In genomic region chr10:90787376-90787775, GRCh38 we compare ENCODE assay signal across 15 cellular contexts.
"Had no signal": no experiment of that assay in that cellular context is flagged by ENCODE, and none has a peak within 500 bp of the region (broad histone marks: within the 10 kb centered on the region; RNA-seq: fewer than 3 reads in every experiment).

No MANE protein-coding gene starts in this region.

- H3K9me3 ChIP-seq: colonic mucosa, esophagus muscularis mucosa, esophagus squamous epithelium, gastrocnemius medialis, gastroesophageal sphincter, heart left ventricle, heart right ventricle had no signal

- H3K27me3 ChIP-seq: colonic mucosa, esophagus muscularis mucosa, esophagus squamous epithelium, foreskin keratinocyte, gastroesophageal sphincter had no signal

- DNase-seq: cortex of kidney; dorsolateral prefrontal cortex; effector CD4-positive, alpha-beta T cell; effector CD8-positive, alpha-beta T cell; effector memory CD4-positive, alpha-beta T cell; esophagus squamous epithelium; gastrocnemius medialis; heart left ventricle had no signal

- H3K4me1 ChIP-seq: colonic mucosa, esophagus muscularis mucosa, esophagus squamous epithelium, foreskin keratinocyte, gastrocnemius medialis, gastroesophageal sphincter, heart right ventricle had no signal

- H3K4me3 ChIP-seq: colonic mucosa, coronary artery, dorsolateral prefrontal cortex, esophagus muscularis mucosa, esophagus squamous epithelium, gastrocnemius medialis, gastroesophageal sphincter, heart left ventricle, heart right ventricle had no signal

- H3K36me3 ChIP-seq: colonic mucosa, esophagus muscularis mucosa, esophagus squamous epithelium, gastrocnemius medialis, gastroesophageal sphincter, heart left ventricle, heart right ventricle had no signal

- H3K27ac ChIP-seq: colonic mucosa, coronary artery, dorsolateral prefrontal cortex, epithelial cell of prostate, esophagus muscularis mucosa, esophagus squamous epithelium, foreskin keratinocyte, gastrocnemius medialis, gastroesophageal sphincter, heart left ventricle, heart right ventricle had no signal
